ENCODE assay signal across 23 cellular contexts in genomic region chr16:1094601-1095449, GRCh38. TPM values are rescaled to one million over a fixed set of nuclear protein-coding genes. Genes with fewer than 3 reads are reported as not detected.
DNase-seq lines count a peak whose midpoint lies in the region; ATAC-seq and TF ChIP-seq lines count a peak whose summit lies in the region.
"Had no signal": no experiment of that assay in that cellular context is flagged by ENCODE, and none has a peak within 500 bp of the region (broad histone marks: within the 10 kb centered on the region; RNA-seq: fewer than 3 reads in every experiment).

No MANE protein-coding gene starts in this region.

- no peak for TF ChIP-seq CTCF in SK-N-SH (IDR thresholded peaks at IDR 0.05)
- TF ChIP-seq CTCF in HEK293 (tag by site-specific recombination; IDR thresholded peaks at IDR 0.05): no peak
- no peak for TF ChIP-seq CTCF in WERI-Rb-1 (IDR thresholded peaks at IDR 0.05; ENCODE audit: low read depth, low read length)
- no peak for TF ChIP-seq CTCF in lower leg skin (IDR thresholded peaks at IDR 0.05)

- ATAC-seq in SK-N-SH treated with all-trans-retinoic acid at 6 μM for 48 hours: peak; percentile 9; the same call in 2 of the 3 replicates
- ATAC-seq in stimulated activated effector memory CD8-positive, alpha-beta T cell treated with anti-CD3 and anti-CD28 coated beads, Interleukin-12 subunit alpha, Interleukin-12 subunit beta, amount 100 ng/mL, for 72 hours: peak; percentile 4

- no peaks in the 10 kb centered on the region for H3K9me3 Mint-ChIP-seq in stimulated activated effector memory CD8-positive, alpha-beta T cell treated with anti-CD3 and anti-CD28 coated beads, Interleukin-12 subunit alpha, Interleukin-12 subunit beta, amount 100 ng/mL, for 72 hours
- H3K9me3 Mint-ChIP-seq in activated naive CD4-positive, alpha-beta T cell treated with anti-CD3 and anti-CD28 coated beads, Interleukin-2, amount 10 ng/mL, durations not matched to agents 7 days and 5 days: peaks cover 9% of the 10 kb centered on the region
- H3K9me3 Mint-ChIP-seq: CD8-positive, alpha-beta memory T cell had no signal

- H4K20me1 ChIP-seq in SK-N-SH (ENCODE audit: insufficient read depth): 0 out of 2 replicates have a peak, but pooled peaks cover 8% of the 10 kb centered on the region

- H3K36me3 Mint-ChIP-seq in stimulated activated effector memory CD8-positive, alpha-beta T cell treated with anti-CD3 and anti-CD28 coated beads, Interleukin-12 subunit alpha, Interleukin-12 subunit beta, amount 100 ng/mL, for 72 hours: peaks cover 11% of the 10 kb centered on the region
- H3K36me3 Mint-ChIP-seq in activated naive CD4-positive, alpha-beta T cell treated with anti-CD3 and anti-CD28 coated beads, Interleukin-2, amount 10 ng/mL, durations not matched to agents 7 days and 5 days: peaks cover 6% of the 10 kb centered on the region
- H3K36me3 Mint-ChIP-seq: CD8-positive, alpha-beta memory T cell had no signal

- peaks cover 5% of the 10 kb centered on the region for H3K4me1 Mint-ChIP-seq in stimulated activated effector memory CD8-positive, alpha-beta T cell treated with anti-CD3 and anti-CD28 coated beads, Interleukin-12 subunit alpha, Interleukin-12 subunit beta, amount 100 ng/mL, for 72 hours
- no peaks in the 10 kb centered on the region for H3K4me1 Mint-ChIP-seq in activated naive CD4-positive, alpha-beta T cell treated with anti-CD3 and anti-CD28 coated beads, Interleukin-2, amount 10 ng/mL, durations not matched to agents 7 days and 5 days

- H3K4me3 ChIP-seq in SK-N-SH (ENCODE audit: low read depth in 2 of 2, low read length in 1 of 2) (no peak overlapping the region), HEK293 (ENCODE audit: low read depth, low read length) (no peak overlapping the region), WERI-Rb-1 (ENCODE audit: low read depth, low read length) (no peak overlapping the region), lower leg skin (ENCODE audit: low read depth, poor library complexity, severe bottlenecking) (no peak overlapping the region)
- H3K4me3 ChIP-seq: SK-N-MC had no signal

- intact Hi-C loops in lower leg skin (cut with DNase I; ENCODE audit: low total_unique reads): loop anchor here (10.0 kb wide), 1 partner anchor 380 kb away; the partner anchor contains the start of gene METRN

- H3K9ac ChIP-seq in SK-N-SH: no peak overlapping the region

- H3F3A ChIP-seq in SK-N-SH (replicated peaks; ENCODE audit: insufficient read depth): peaks cover 3% of the 10 kb centered on the region

- H3K4me1 ChIP-seq in SK-N-SH (ENCODE audit: control insufficient read depth in 1 of 2, insufficient read depth in 2 of 2, low read depth in 1 of 2, low read length in 1 of 2) (no peaks in the 10 kb centered on the region), HEK293 (ENCODE audit: control insufficient read depth, insufficient read depth, low read length) (no peaks in the 10 kb centered on the region)

- 12% methylated on average over 3 of the region's 29 CpGs for WGBS in SK-N-SH (ENCODE audit: low lambda C conversion rate)
- WGBS in lower leg skin, 2 donors: 48 to 50% methylated on average over 17 to 18 of the region's 29 CpGs

- no peaks in the 10 kb centered on the region for H3K9me2 ChIP-seq in SK-N-SH

- DNase-seq in SK-N-SH: no peak
- no peak for DNase-seq in WERI-Rb-1
- no peak for DNase-seq in stimulated activated effector memory CD8-positive, alpha-beta T cell treated with anti-CD3 and anti-CD28 coated beads, Interleukin-12 subunit alpha, Interleukin-12 subunit beta, amount 100 ng/mL, for 72 hours (ENCODE audit: low spot score in 2 of 2)
- no peak for DNase-seq in lower leg skin (ENCODE audit: low spot score in 2 of 2)
- DNase-seq in activated naive CD4-positive, alpha-beta T cell treated with anti-CD3 and anti-CD28 coated beads, Interleukin-2, amount 10 ng/mL, durations not matched to agents 7 days and 5 days: no peak
- no peak for DNase-seq in OCI-M1 (lab: John Stamatoyannopoulos, UW)
- DNase-seq: Calu3; CD8-positive, alpha-beta memory T cell; EL; GF-D8; KBM-7; NCI-H1092 treated with DMSO at 0.1 percent for 48 hours; NCI-H1436 treated with DMSO at 0.1 percent for 48 hours; NCI-H1930; NCI-H345; NCI-H524; SHP77 had no signal

- H3K9me3 ChIP-seq in SK-N-SH: no peaks in the 10 kb centered on the region
- no peaks in the 10 kb centered on the region for H3K9me3 ChIP-seq in HEK293 (ENCODE audit: control insufficient read depth, insufficient read depth, low read depth, low read length)
- H3K9me3 ChIP-seq in WERI-Rb-1 (ENCODE audit: severe bottlenecking): no peaks in the 10 kb centered on the region

- H3K36me3 ChIP-seq in SK-N-SH (replicated peaks in 1 of 2; ENCODE audit: control insufficient read depth in 1 of 2, insufficient read depth in 2 of 2, low read length in 1 of 2) (no peaks in the 10 kb centered on the region), HEK293 (ENCODE audit: control insufficient read depth in 2 of 2, insufficient read depth in 1 of 2, low read length in 2 of 2) (no peaks in the 10 kb centered on the region), WERI-Rb-1 (no peaks in the 10 kb centered on the region)

- H3K27ac Mint-ChIP-seq in stimulated activated effector memory CD8-positive, alpha-beta T cell treated with anti-CD3 and anti-CD28 coated beads, Interleukin-12 subunit alpha, Interleukin-12 subunit beta, amount 100 ng/mL, for 72 hours: no peak overlapping the region
- H3K27ac Mint-ChIP-seq in activated naive CD4-positive, alpha-beta T cell treated with anti-CD3 and anti-CD28 coated beads, Interleukin-2, amount 10 ng/mL, durations not matched to agents 7 days and 5 days: no peak overlapping the region

- H3K27me3 Mint-ChIP-seq in activated naive CD4-positive, alpha-beta T cell treated with anti-CD3 and anti-CD28 coated beads, Interleukin-2, amount 10 ng/mL, durations not matched to agents 7 days and 5 days: peaks cover 25% of the 10 kb centered on the region

- H3K4me3 Mint-ChIP-seq in stimulated activated effector memory CD8-positive, alpha-beta T cell treated with anti-CD3 and anti-CD28 coated beads, Interleukin-12 subunit alpha, Interleukin-12 subunit beta, amount 100 ng/mL, for 72 hours: no peak overlapping the region
- H3K4me3 Mint-ChIP-seq in activated naive CD4-positive, alpha-beta T cell treated with anti-CD3 and anti-CD28 coated beads, Interleukin-2, amount 10 ng/mL, durations not matched to agents 7 days and 5 days: no peak overlapping the region
- H3K4me3 Mint-ChIP-seq: CD8-positive, alpha-beta memory T cell had no signal

- H2AFZ ChIP-seq in SK-N-SH (ENCODE audit: low read depth): no peak overlapping the region

- CTCF ChIA-PET in SK-N-SH (lab: Yijun Ruan, JAX) (interaction anchor here (1.4 kb wide), 1 partner anchor 15 kb away, joined by 3 read pairs; no protein-coding TSS in a partner anchor), HEK293 (lab: Yijun Ruan, JAX) (no interaction called here)
- CTCF ChIA-PET in activated naive CD4-positive, alpha-beta T cell treated with anti-CD3 and anti-CD28 coated beads, Interleukin-2, amount 10 ng/mL, durations not matched to agents 7 days and 5 days (lab: Charles Lee): no interaction called here

- H3K79me2 ChIP-seq in SK-N-SH (ENCODE audit: insufficient read depth): no peaks in the 10 kb centered on the region

- no peak for TF ChIP-seq RAD21 in SK-N-SH (IDR thresholded peaks at IDR 0.05; ENCODE audit: low read length)

- no peak for TF ChIP-seq EP300 in SK-N-SH (IDR thresholded peaks at IDR 0.05; ENCODE audit: borderline replicate concordance in 1 of 2, low read depth in 1 of 2, low read length in 1 of 2)

- H3K4me2 ChIP-seq in SK-N-SH: no peak overlapping the region

- no peak overlapping the region for H3K27ac ChIP-seq in SK-N-SH (ENCODE audit: low read depth in 2 of 2, low read length in 1 of 2)
- H3K27ac ChIP-seq in HEK293 (ENCODE audit: extremely low read depth, low read depth, low read length): no peak overlapping the region
- H3K27ac ChIP-seq in WERI-Rb-1: peak overlapping the region; percentile 18
- H3K27ac ChIP-seq: 22Rv1, C4-2B, HL-60, SK-N-MC had no signal

- peaks cover 42% of the 10 kb centered on the region for H3K27me3 ChIP-seq in SK-N-SH (ENCODE audit: insufficient read depth)
- no peaks in the 10 kb centered on the region for H3K27me3 ChIP-seq in WERI-Rb-1 (ENCODE audit: insufficient read depth, low read depth, severe bottlenecking)

- no peak for TF ChIP-seq POLR2A in lower leg skin (IDR thresholded peaks at IDR 0.05)

- POLR2A ChIA-PET in SK-N-SH (lab: Yijun Ruan, JAX): no interaction called here
- POLR2A ChIA-PET in HEK293 (lab: Yijun Ruan, JAX): no interaction called here

TF ChIP-seq in SK-N-SH treated with all-trans-retinoic acid at 6 μM for 48 hours, 23 proteins besides CTCF, POLR2A, EP300 and RAD21 (continues in another document):
- TF ChIP-seq GLIS3 (CRISPR knock-in tag; IDR thresholded peaks at IDR 0.05) (no peak), TCF4 (CRISPR knock-in tag; IDR thresholded peaks at IDR 0.05; ENCODE audit: borderline replicate concordance) (no peak)

TF ChIP-seq in SK-N-SH, 30 proteins besides CTCF, POLR2A, EP300 and RAD21 (continues in another document):
- no peak for TF ChIP-seq GABPA (IDR thresholded peaks at IDR 0.05; ENCODE audit: low read depth)
- no peak for TF ChIP-seq ELF1 (IDR thresholded peaks at IDR 0.05)
- no peak for TF ChIP-seq TEAD4 (IDR thresholded peaks at IDR 0.05; ENCODE audit: borderline replicate concordance, insufficient read depth)
- TF ChIP-seq EZH2phosphoT487 (IDR thresholded peaks at IDR 0.05; ENCODE audit: borderline replicate concordance, low read depth): no peak

RNA-seq across cellular contexts. Expression of gene C1QTNF8, which starts 1.2 kb away (rescaled TPM):
- not detected in 2 replicates for polyA plus RNA-seq in SK-N-SH (2012; rRNA removed)
- polyA plus RNA-seq in SK-N-SH (2012; cell fraction: cytosol; rRNA removed): not detected in 2 replicates
- not detected in 2 replicates for polyA plus RNA-seq in SK-N-SH (2012; cell fraction: nucleus; rRNA removed)
- not detected for total RNA-seq in lower leg skin
- total RNA-seq: Calu3; CD8-positive, alpha-beta memory T cell had no signal
- polyA plus RNA-seq: CD8-positive, alpha-beta memory T cell had no signal

RNA-seq across cellular contexts. Expression of gene SSTR5, which starts 22.3 kb away (rescaled TPM):
- not detected in 2 replicates for polyA plus RNA-seq in SK-N-SH (2012; rRNA removed)
- polyA plus RNA-seq in SK-N-SH (2012; cell fraction: cytosol; rRNA removed): 0.01 TPM in 1 of 2 replicates, not detected in the other
- not detected in 2 replicates for polyA plus RNA-seq in SK-N-SH (2012; cell fraction: nucleus; rRNA removed)
- under 1 TPM in 1 of 4 donors, not detected in 3; 0.36 TPM for total RNA-seq in lower leg skin
- total RNA-seq: Calu3; CD8-positive, alpha-beta memory T cell had no signal
- polyA plus RNA-seq: CD8-positive, alpha-beta memory T cell had no signal

RNA-seq across cellular contexts. Expression of gene CACNA1H, which starts 58.1 kb away (rescaled TPM):
- not detected in 2 replicates for polyA plus RNA-seq in SK-N-SH (2012; rRNA removed)
- polyA plus RNA-seq in SK-N-SH (2012; cell fraction: cytosol; rRNA removed): not detected in 2 replicates
- polyA plus RNA-seq in SK-N-SH (2012; cell fraction: nucleus; rRNA removed): not detected in 2 replicates
- total RNA-seq in lower leg skin: 100 to 1,000 TPM in 2 of 4 donors, 10 to 100 TPM in 2; 29.3 to 151 (median 72.1) TPM
- total RNA-seq: Calu3 had no signal
